8 cellular contexts compared by ENCODE assay signal in the genomic region with DNA sequence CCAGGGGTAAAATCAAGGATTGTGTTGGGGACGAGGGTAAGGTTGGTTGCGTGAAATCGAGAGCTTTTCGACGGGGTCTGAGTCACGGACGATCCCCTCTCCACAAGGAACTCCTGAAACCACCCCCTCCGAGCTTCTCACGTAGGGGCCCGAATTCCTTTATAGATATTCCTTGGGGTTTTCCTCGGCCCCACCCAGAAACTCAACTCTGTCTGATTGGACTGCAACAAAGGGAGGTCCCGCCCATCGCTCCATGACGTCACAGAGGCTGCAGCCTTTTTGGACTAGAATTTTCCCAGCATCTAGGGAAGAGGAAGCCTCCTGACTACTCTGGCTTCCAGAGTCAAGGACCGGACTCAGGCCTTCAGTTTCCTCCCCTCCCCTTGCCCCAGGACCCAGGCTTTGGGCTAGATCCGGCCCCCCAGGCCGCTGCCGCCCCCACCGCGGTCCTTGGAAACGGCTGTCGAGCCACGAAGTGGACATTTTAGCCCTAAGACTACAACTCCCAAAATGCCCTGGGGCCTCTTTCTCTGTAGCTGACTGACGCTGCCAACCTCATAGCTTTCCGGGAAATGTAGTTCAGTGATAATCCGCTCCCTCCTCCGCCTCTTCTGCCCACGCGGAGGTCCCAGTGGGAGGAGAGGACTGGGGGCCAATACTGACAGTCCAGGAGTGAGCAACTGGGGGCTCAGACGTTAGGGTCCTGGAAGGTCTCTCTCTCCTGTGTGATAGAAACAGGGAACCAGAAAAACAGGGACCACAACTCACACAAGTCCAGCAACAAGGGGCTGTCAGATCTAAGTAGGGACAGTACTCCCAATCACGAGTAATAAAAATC. TPM values are rescaled to one million over a fixed set of nuclear protein-coding genes. Genes with fewer than 3 reads are reported as not detected.
DNase-seq lines count a peak whose midpoint lies in the region; ATAC-seq, FAIRE-seq and TF ChIP-seq lines count a peak whose summit lies in the region.

TSS of gene IZUMO1 (minus strand) at position 172 of the 838 bp plus-strand sequence. CDS start 1,050 bp downstream, outside the sequence.

- H3K27ac ChIP-seq in BLaER1 (peak within 1 kb of the TSS; percentile 74), H1 (ENCODE audit: low read depth, low read length) (peak within 1 kb of the TSS; percentile 66; the same call in 1 of the 2 replicates), lung (ENCODE audit: low read depth in 1 of 2, low read length in 1 of 2) (peak within 1 kb of the TSS; percentile 65 to 67)

- no peak within 1 kb of the TSS for H2AFZ ChIP-seq in H1 (ENCODE audit: low read length)

- peaks cover 14% of the 10 kb centered on the region for H3K79me1 ChIP-seq in H1 (ENCODE audit: low read depth, low read length)

- H4K8ac ChIP-seq in H1 (ENCODE audit: extremely low read depth, insufficient read depth, low read length), result peak within 1 kb of the TSS; percentile 41; the same call in 1 of the 2 replicates

- H2AK5ac ChIP-seq in H1 (ENCODE audit: low read depth, low read length), result peak within 1 kb of the TSS; percentile 93; the same call in 1 of the 2 replicates

- H3K4me3 ChIP-seq in BLaER1 (peak within 1 kb of the TSS; percentile 73), H1 (ENCODE audit: extremely low read depth in 1 of 4, insufficient read depth in 2 of 4, low read depth in 3 of 4, low read length in 4 of 4) (peak within 1 kb of the TSS; percentile 57 to 73 (median 61)), lung (no peak within 1 kb of the TSS)

- no peak within 1 kb of the TSS for H3K56ac ChIP-seq in H1 (replicated peaks; ENCODE audit: insufficient read length, low read depth, low read length)

- H3K9me3 ChIP-seq in BLaER1 (no peaks in the 10 kb centered on the region), H1 (ENCODE audit: insufficient read depth in 2 of 2, low read depth in 1 of 2, low read length in 1 of 2) (no peaks in the 10 kb centered on the region), lung (ENCODE audit: control insufficient read depth in 2 of 2, insufficient read depth in 1 of 2, low read length in 1 of 2) (peaks cover 0 to 2% of the 10 kb centered on the region in 2 donors)

- TF ChIP-seq POLR2A in H1 (IDR thresholded peaks at IDR 0.05; ENCODE audit: control extremely low read depth in 1 of 2, low read depth in 2 of 2, low read length in 2 of 2), result peak in 1 of 2 experiments; percentile 77; a peak in 2 of 3 replicates

- peak within 1 kb of the TSS; percentile 75 for H2BK5ac ChIP-seq in H1 (ENCODE audit: low read depth, low read length)

- peaks cover 6% of the 10 kb centered on the region; the same call in 1 of the 2 replicates for H3K23me2 ChIP-seq in H1 (ENCODE audit: low read depth, low read length)

- no peak within 1 kb of the TSS for H4K91ac ChIP-seq in H1 (replicated peaks; ENCODE audit: insufficient read length, low read length)

- peak within 1 kb of the TSS; percentile 59 for H4K5ac ChIP-seq in H1 (ENCODE audit: insufficient read length, low read depth, low read length)

- H2BK15ac ChIP-seq in H1 (ENCODE audit: low read length), result 0 out of 2 replicates have a peak within 1 kb of the TSS, but pooled peaks have one; percentile 8

- H3K4me1 ChIP-seq in BLaER1 (peaks cover 67% of the 10 kb centered on the region), H1 (replicated peaks in 1 of 4; ENCODE audit: control insufficient read depth in 3 of 4, insufficient read depth in 4 of 4, low read length in 3 of 4) (peaks cover 4 to 6% (median 5%) of the 10 kb centered on the region in 4 experiments), lung (ENCODE audit: control insufficient read depth in 2 of 2, insufficient read depth in 2 of 2, low read length in 2 of 2) (peaks cover 0 to 10% of the 10 kb centered on the region in 2 donors)

- H3K14ac ChIP-seq in H1 (ENCODE audit: insufficient read length), result no peak within 1 kb of the TSS

- H2BK12ac ChIP-seq in H1 (ENCODE audit: low read depth, low read length), result peak within 1 kb of the TSS; percentile 80

- no peak within 1 kb of the TSS for H2BK20ac ChIP-seq in H1 (ENCODE audit: low read length)

- no peak for TF ChIP-seq EP300 in H1 (IDR thresholded peaks at IDR 0.05; ENCODE audit: borderline replicate concordance in 1 of 2, low read depth in 2 of 2, low read length in 2 of 2)

- peak within 1 kb of the TSS; percentile 3 for H2BK120ac ChIP-seq in H1 (replicated peaks; ENCODE audit: low read depth, low read length)

- TF ChIP-seq RAD21 in H1 (IDR thresholded peaks at IDR 0.05 in 1 of 2, conservative IDR thresholded peaks at IDR 0.05 in 1 of 2; ENCODE audit: low read depth in 2 of 2, low read length in 2 of 2), result no peak

- ATAC-seq in lung (ENCODE audit: insufficient read depth, low FRiP score), result peak; percentile 81
- ATAC-seq in HG03045 (IDR thresholded peaks at IDR 0.05; ENCODE audit: unreplicated experiment), result no peak

- peak within 1 kb of the TSS; percentile 77 for H3K9ac ChIP-seq in BLaER1
- H3K9ac ChIP-seq in H1 (replicated peaks in 1 of 4; ENCODE audit: extremely low read depth in 1 of 4, low read depth in 3 of 4, low read length in 3 of 4), result peak within 1 kb of the TSS in 3 of 4 experiments; percentile 22 to 35 (median 31); a peak in 3 of 7 replicates

- DNase-seq in HuH-7.5 (ENCODE audit: low spot score) (peak; percentile 90), H1 (ENCODE audit: low read depth in 1 of 2, low spot score in 2 of 2) (peak in 1 of 2 experiments; percentile 97), lung (ENCODE audit: low spot score) (peak; percentile 76), ACHN (no peak)
- DNase-seq in activated CD4-positive, alpha-beta T cell treated with anti-CD3 and anti-CD28 coated beads for 4 hours, result peak; percentile 38 to 42
- peak; percentile 41 to 43 for DNase-seq in stimulated activated CD4-positive, alpha-beta T cell treated with anti-CD3 and anti-CD28 coated beads, Interleukin-4, amount 100 ng/mL, for 48 hours (ENCODE audit: low read depth in 2 of 2)

- H4K20me1 ChIP-seq in BLaER1 (no peaks in the 10 kb centered on the region), H1 (replicated peaks in 1 of 2; ENCODE audit: control insufficient read depth in 1 of 2, insufficient read depth in 2 of 2, low read length in 2 of 2) (peaks cover 3 to 7% of the 10 kb centered on the region in 2 experiments)

- in situ Hi-C loops in ACHN (cut with HindIII; ENCODE audit: low pct_ligation_motif_present, low pct_unique_long_range_greater_than_20kb, low sequenced_read_pairs), result no loop called here

- TF ChIP-seq CTCF in H1 (IDR thresholded peaks at IDR 0.05; ENCODE audit: control extremely low read depth in 1 of 3, insufficient read depth in 1 of 3, low read depth in 1 of 3, low read length in 3 of 3) (no peak), lung (IDR thresholded peaks at IDR 0.05; ENCODE audit: control extremely low read depth, extremely low read depth) (no peak)

- H3K36me3 ChIP-seq in BLaER1 (peaks cover 36% of the 10 kb centered on the region), H1 (ENCODE audit: control insufficient read depth in 2 of 4, insufficient read depth in 4 of 4, low read length in 3 of 4) (peaks cover 11 to 30% (median 15%) of the 10 kb centered on the region in 4 experiments), lung (ENCODE audit: control insufficient read depth in 2 of 2, insufficient read depth in 2 of 2, low read length in 2 of 2) (peaks cover 0 to 10% of the 10 kb centered on the region in 2 donors)

- H3K4me2 ChIP-seq in BLaER1, result peak within 1 kb of the TSS; percentile 71
- H3K4me2 ChIP-seq in H1 (ENCODE audit: insufficient read depth in 1 of 2, low read depth in 2 of 2, low read length in 2 of 2), result peak within 1 kb of the TSS; percentile 73 to 78

- no peak within 1 kb of the TSS for H3K23ac ChIP-seq in H1 (ENCODE audit: insufficient read length)

- H3K27me3 ChIP-seq in BLaER1 (peaks cover 6% of the 10 kb centered on the region; the same call in 1 of the 2 replicates), H1 (replicated peaks in 1 of 4; ENCODE audit: control insufficient read depth in 3 of 4, extremely low read depth in 1 of 4, insufficient read depth in 3 of 4, low read length in 3 of 4) (no peaks in the 10 kb centered on the region), lung (ENCODE audit: control insufficient read depth, insufficient read depth) (no peaks in the 10 kb centered on the region)

- peaks cover 3 to 23% of the 10 kb centered on the region in 2 experiments; a peak in 3 of 4 replicates for H3K79me2 ChIP-seq in H1 (ENCODE audit: control insufficient read depth in 1 of 2, insufficient read depth in 2 of 2, low read length in 2 of 2)

- CTCF ChIA-PET in H1 (lab: Charles Lee; ENCODE audit: partially characterized antibody), result interaction anchor here (1.1 to 1.2 kb wide), 2 partner anchors 34 to 36 kb away, joined by 3 read pairs; no protein-coding TSS in a partner anchor

- POLR2A ChIA-PET in H1 (lab: Charles Lee; ENCODE audit: partially characterized antibody), result interaction anchor here (0.8 to 5.6 kb wide), 17 partner anchors 8 to 145 kb away, joined by 3 to 30 read pairs (median 5); partner anchors contain the start of genes CA11 and FUT2

- H3K4ac ChIP-seq in H1 (replicated peaks; ENCODE audit: insufficient read length, low read depth, low read length), result peak within 1 kb of the TSS; percentile 10

- WGBS in H1 (ENCODE audit: extremely low coverage in 1 of 2, insufficient coverage in 1 of 2, insufficient read length in 1 of 2, insufficient replicate concordance in 2 of 2, low coverage in 1 of 2, low lambda C conversion rate in 2 of 2, missing lambda C conversion rate in 1 of 2), 2 experiments, result 5% methylated on average over 31 of the region's 31 CpGs; no CpG with 5 or more reads in 1 of the 2 experiments
- 19 to 28% methylated on average over 31 of the region's 31 CpGs for WGBS in lung, 2 donors

- FAIRE-seq in H1 (lab: Jason Lieb, UNC), result no peak

- H3K18ac ChIP-seq in H1 (ENCODE audit: extremely low read depth, low read length), result peak within 1 kb of the TSS; percentile 78; the same call in 1 of the 2 replicates

TF ChIP-seq in H1, 55 proteins besides CTCF, POLR2A, EP300 and RAD21 (continues in another document):
- no peak for TF ChIP-seq TAF1 (IDR thresholded peaks at IDR 0.05; ENCODE audit: low read depth, low read length)
- no peak for TF ChIP-seq TBP (IDR thresholded peaks at IDR 0.05; ENCODE audit: low read depth, low read length)
- peak; percentile 8; the same call in 1 of the 2 replicates for TF ChIP-seq SP1 (IDR thresholded peaks at IDR 0.05; ENCODE audit: low read depth, low read length)
- TF ChIP-seq POLR2AphosphoS5 (IDR thresholded peaks at IDR 0.05; ENCODE audit: low read depth, low read length), result peak; percentile 45
- TF ChIP-seq CREB1 (IDR thresholded peaks at IDR 0.05), result peak; percentile 87

RNA-seq across cellular contexts. Expression of gene IZUMO1, which starts in this region (rescaled TPM):
- total RNA-seq in H1 (2021; fragmentation: NEBNext Ultra II Directional; extraction: Animal tissue kit (Norgen Biotek cat#: 25700)), result 1.7 and 1.8 TPM in 2 replicates
- polyA plus RNA-seq in H1 (2011; rRNA removed) (0.33 and 0.46 TPM in 2 replicates), lung (1 to 10 TPM in 1 of 2 donors, under 1 TPM in 1; 0.97 to 2.4 TPM)
- 1.2 TPM for polyA plus RNA-seq in H1 (2011; cell fraction: cytosol; rRNA removed)
- polyA plus RNA-seq in H1 (2011; cell fraction: nucleus; rRNA removed), result 4.8 TPM
- polyA plus RNA-seq in H1 (2012, experiment 1 of 2), result 0.73 to 1.3 TPM (median 1.0 TPM) in 4 replicates
- polyA plus RNA-seq in H1 (2012, experiment 2 of 2), result 0.26 TPM
- polyA plus RNA-seq in H1 (2013, experiment 1 of 2), result 0.73 TPM
- 0.35 TPM for polyA plus RNA-seq in H1 (2013, experiment 2 of 2)
- polyA minus RNA-seq in H1 (2011; rRNA and poly(A)+ RNA removed), result 0.56 and 1.0 TPM in 2 replicates
- 0.51 TPM for polyA minus RNA-seq in H1 (2011; cell fraction: cytosol; rRNA and poly(A)+ RNA removed)
- 4.8 TPM for polyA minus RNA-seq in H1 (2011; cell fraction: nucleus; rRNA and poly(A)+ RNA removed)
- 1 to 10 TPM; 1.2 to 3.1 TPM for total RNA-seq in lung
